ENCODE assay signal across 13 cellular contexts in genomic region chr20:38254621-38255020, GRCh38. TPM values are rescaled to one million over a fixed set of nuclear protein-coding genes. Genes with fewer than 3 reads are reported as not detected.
"Had no signal": no experiment of that assay in that cellular context is flagged by ENCODE, and none has a peak within 500 bp of the region (broad histone marks: within the 10 kb centered on the region; RNA-seq: fewer than 3 reads in every experiment).

No MANE protein-coding gene starts in this region.

RNA-seq across cellular contexts. Expression of gene KIAA1755, which starts 5.9 kb away (rescaled TPM):
- total RNA-seq: activated CD4-positive, alpha-beta memory T cell treated with anti-CD3 and anti-CD28 coated beads, Interleukin-2, amount 10 ng/mL, durations not matched to agents 7 days and 5 days; activated CD4-positive, alpha-beta T cell treated with anti-CD3 and anti-CD28 coated beads, Interleukin-2, amount 10 ng/mL, durations not matched to agents 7 days and 5 days; activated naive CD8-positive, alpha-beta T cell treated with anti-CD3 and anti-CD28 coated beads, Interleukin-2, amount 10 ng/mL, durations not matched to agents 7 days and 5 days; endodermal cell; naive thymus-derived CD4-positive, alpha-beta T cell; renal cortical epithelial cell; smooth muscle cell had no signal

RNA-seq across cellular contexts. Expression of gene BPI, which starts 49.3 kb away (rescaled TPM):
- total RNA-seq: activated CD4-positive, alpha-beta memory T cell treated with anti-CD3 and anti-CD28 coated beads, Interleukin-2, amount 10 ng/mL, durations not matched to agents 7 days and 5 days; activated CD4-positive, alpha-beta T cell treated with anti-CD3 and anti-CD28 coated beads, Interleukin-2, amount 10 ng/mL, durations not matched to agents 7 days and 5 days; activated naive CD8-positive, alpha-beta T cell treated with anti-CD3 and anti-CD28 coated beads, Interleukin-2, amount 10 ng/mL, durations not matched to agents 7 days and 5 days; endodermal cell; esophagus mucosa; left cardiac atrium; mammary epithelial cell; neural crest cell; renal cortical epithelial cell; smooth muscle cell; suprapubic skin; WTC11 had no signal
